Comparison of ENCODE assay signal across 8 cellular contexts in the genomic region with DNA sequence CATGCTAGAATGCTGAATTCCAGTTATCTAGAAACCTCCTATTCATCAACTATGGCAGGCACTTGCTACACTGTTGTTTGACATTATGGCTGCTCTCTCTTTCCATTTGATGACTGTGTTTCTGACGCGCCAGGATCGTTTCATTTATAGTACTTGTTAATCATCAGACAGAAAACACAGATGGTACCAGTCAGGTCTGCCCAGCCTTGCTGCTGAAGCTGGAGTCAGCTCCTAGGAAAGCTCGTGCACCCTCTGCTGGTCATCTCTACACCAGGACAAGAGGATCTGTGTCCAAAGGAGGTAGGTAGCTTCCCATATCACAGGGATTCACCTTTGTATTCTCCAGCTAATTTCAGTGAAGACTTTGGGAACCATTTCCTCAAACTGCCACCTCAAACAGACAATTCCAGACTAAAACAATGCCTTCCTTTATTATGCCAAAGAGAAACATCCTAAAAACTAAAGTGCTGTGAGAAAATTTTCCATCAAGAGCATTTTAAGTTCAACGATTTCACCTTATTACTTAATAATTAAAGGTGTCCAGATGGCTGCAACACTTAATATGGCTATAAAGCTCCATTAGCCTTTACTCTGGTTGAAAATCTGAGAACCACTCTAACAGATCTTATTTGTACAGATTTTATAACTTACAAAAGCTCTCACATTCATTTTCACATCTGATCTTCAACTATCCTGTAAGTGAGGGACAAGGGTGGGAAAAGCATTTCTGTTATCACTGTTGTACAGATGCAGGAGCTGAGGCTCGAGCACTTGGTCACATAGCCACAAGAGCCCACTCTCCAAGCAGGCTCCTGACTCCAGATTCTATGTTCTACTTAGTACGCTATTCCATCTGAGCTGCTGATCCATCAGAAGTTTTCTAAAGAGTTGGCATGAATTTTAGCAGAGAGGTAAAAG. TPM values are rescaled to one million over a fixed set of nuclear protein-coding genes. Genes with fewer than 3 reads are reported as not detected.
DNase-seq lines count a peak whose midpoint lies in the region; ATAC-seq and TF ChIP-seq lines count a peak whose summit lies in the region.

No MANE protein-coding gene starts in this region.

- H3K9me3 Mint-ChIP-seq in activated naive CD4-positive, alpha-beta T cell treated with anti-CD3 and anti-CD28 coated beads, Interleukin-2, amount 50 U/mL, for 72 hours: no peaks in the 10 kb centered on the region

- DNase-seq in NCI-H1048 (lab: John Stamatoyannopoulos, UW) (peak; percentile 70), SKM-1 (lab: John Stamatoyannopoulos, UW; ENCODE audit: unreplicated experiment) (peak; percentile 60), head of caudate nucleus (peak; percentile 70 to 94 (median 87)), posterior cingulate gyrus (peak; percentile 75 to 98 (median 90)), ureter (ENCODE audit: low spot score) (peak; percentile 91)
- DNase-seq in activated naive CD4-positive, alpha-beta T cell treated with anti-CD3 and anti-CD28 coated beads, Interleukin-2, amount 50 U/mL, for 72 hours (ENCODE audit: low spot score in 2 of 2): peak; percentile 75 to 76

- intact Hi-C loops in head of caudate nucleus (cut with DNase I) (no loop called here), posterior cingulate gyrus (cut with DNase I) (loop anchor here (1.0 to 2.0 kb wide), 3 partner anchors 255 to 487 kb away; partner anchors contain the start of genes GORASP2 and TLK1)

- peaks cover 0 to 33% of the 10 kb centered on the region in 2 donors for H3K36me3 Mint-ChIP-seq in activated naive CD4-positive, alpha-beta T cell treated with anti-CD3 and anti-CD28 coated beads, Interleukin-2, amount 50 U/mL, for 72 hours

- peak; percentile 89 for TF ChIP-seq CTCF in GM12873 (IDR thresholded peaks at IDR 0.05; ENCODE audit: insufficient read depth, low read depth, low read length, missing control alignments)

- H3K27ac Mint-ChIP-seq in activated naive CD4-positive, alpha-beta T cell treated with anti-CD3 and anti-CD28 coated beads, Interleukin-2, amount 50 U/mL, for 72 hours: peak overlapping the region; percentile 33 to 76

- ATAC-seq in HG02610 (IDR thresholded peaks at IDR 0.05; ENCODE audit: unreplicated experiment): peak; percentile 93
- ATAC-seq in activated naive CD4-positive, alpha-beta T cell treated with anti-CD3 and anti-CD28 coated beads, Interleukin-2, amount 50 U/mL, for 72 hours: peak; percentile 98 to 99

RNA-seq across cellular contexts. Expression of gene METTL8, which starts 17.5 kb away (rescaled TPM):
- 10 to 100 TPM; 20.0 to 43.1 TPM for total RNA-seq in activated naive CD4-positive, alpha-beta T cell treated with anti-CD3 and anti-CD28 coated beads, Interleukin-2, amount 50 U/mL, for 72 hours
- 41.5 TPM for total RNA-seq in ureter

RNA-seq across cellular contexts. Expression of gene DCAF17, which starts 17.8 kb away (rescaled TPM):
- total RNA-seq in activated naive CD4-positive, alpha-beta T cell treated with anti-CD3 and anti-CD28 coated beads, Interleukin-2, amount 50 U/mL, for 72 hours: 10 to 100 TPM; 15.8 to 17.6 TPM
- total RNA-seq in ureter: 31.0 TPM

Comparison
In these comparisons a context has a peak if more than half of its experiments do, and no peak if none do; other contexts are left out.
1. Peak in every context shown above with its lines: DNase-seq and ATAC-seq.